Comparison of ENCODE assay signal across 1 cellular context in genomic region chr15:92020765-92021164, GRCh38.
TF ChIP-seq lines count a peak whose summit lies in the region.

No MANE protein-coding gene starts in this region.

TF ChIP-seq in GM12878, 131 proteins besides CTCF, POLR2A, EP300 and RAD21:
- TF ChIP-seq IRF5 (IDR thresholded peaks at IDR 0.05; ENCODE audit: borderline replicate concordance) (no peak), RELB (IDR thresholded peaks at IDR 0.05; ENCODE audit: low read depth) (no peak), TBL1XR1 (IDR thresholded peaks at IDR 0.05; ENCODE audit: low read depth, low read length) (no peak), SMAD1 (IDR thresholded peaks at IDR 0.05; ENCODE audit: low read depth, partially characterized antibody) (no peak), RELA (IDR thresholded peaks at IDR 0.05; ENCODE audit: borderline replicate concordance, partially characterized antibody) (no peak), CBFB (IDR thresholded peaks at IDR 0.05; ENCODE audit: low read depth) (no peak), ZZZ3 (IDR thresholded peaks at IDR 0.05; ENCODE audit: control insufficient read depth, insufficient read length, low read depth) (no peak), RB1 (IDR thresholded peaks at IDR 0.05; ENCODE audit: borderline replicate concordance) (no peak)
